Comparison of ENCODE assay signal across 18 cellular contexts in the genomic region with DNA sequence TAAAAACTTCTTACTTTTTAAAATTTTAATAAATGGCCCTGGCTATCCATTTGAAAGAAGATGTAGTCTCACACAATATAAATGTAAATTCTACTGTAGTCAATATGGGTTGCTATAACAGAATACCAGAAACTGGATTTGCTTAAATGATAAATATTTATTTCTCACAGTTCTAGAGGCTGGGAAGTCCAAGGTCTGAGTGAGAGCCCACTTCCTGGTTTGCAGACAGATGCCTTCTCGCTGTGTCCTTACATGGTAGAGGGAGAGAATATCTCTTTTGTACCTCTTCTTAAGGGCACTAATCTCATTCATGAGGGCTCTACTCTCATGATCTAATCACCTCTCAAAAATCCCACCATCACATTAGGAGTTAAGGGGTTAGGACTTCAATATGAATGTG. TPM values are rescaled to one million over a fixed set of nuclear protein-coding genes. Genes with fewer than 3 reads are reported as not detected.
DNase-seq lines count a peak whose midpoint lies in the region; ATAC-seq, FAIRE-seq and TF ChIP-seq lines count a peak whose summit lies in the region.
"Had no signal": no experiment of that assay in that cellular context is flagged by ENCODE, and none has a peak within 500 bp of the region (broad histone marks: within the 10 kb centered on the region; RNA-seq: fewer than 3 reads in every experiment).

No MANE protein-coding gene starts in this region.

- no peaks in the 10 kb centered on the region for H3F3A ChIP-seq in GM23248 (ENCODE audit: insufficient read depth)

- H3K79me2 ChIP-seq in GM23248 (ENCODE audit: insufficient read depth): no peaks in the 10 kb centered on the region
- H3K79me2 ChIP-seq in GM12878 (ENCODE audit: control insufficient read depth, insufficient read depth, low read length): no peaks in the 10 kb centered on the region

- H3K9me3 ChIP-seq in GM23248 (ENCODE audit: low read depth) (no peaks in the 10 kb centered on the region), GM12878 (replicated peaks; ENCODE audit: control insufficient read depth, insufficient read depth, low read length) (no peaks in the 10 kb centered on the region), kidney (ENCODE audit: control insufficient read depth in 1 of 2, low read length in 2 of 2) (no peaks in the 10 kb centered on the region)
- H3K9me3 ChIP-seq: HAP-1 had no signal

- H3K27ac ChIP-seq in GM23248 (no peak overlapping the region), GM12878 (ENCODE audit: control insufficient read depth, insufficient read depth) (no peak overlapping the region), kidney (ENCODE audit: low read depth in 2 of 2, low read length in 2 of 2) (no peak overlapping the region)

- TF ChIP-seq CTCF in GM12878 (IDR thresholded peaks at IDR 0.05 in 2 of 3, conservative IDR thresholded peaks at IDR 0.05 in 1 of 3; ENCODE audit: control insufficient read depth in 2 of 3, extremely low read depth in 1 of 3, insufficient read depth in 1 of 3, low read depth in 3 of 3, low read length in 3 of 3) (no peak), kidney (IDR thresholded peaks at IDR 0.05; ENCODE audit: borderline replicate concordance, extremely low read depth, insufficient read depth) (no peak)

- no peak overlapping the region for H3K4me2 ChIP-seq in GM23248 (ENCODE audit: unreplicated experiment)
- H3K4me2 ChIP-seq in GM12878 (ENCODE audit: control insufficient read depth, insufficient read depth): no peak overlapping the region

- FAIRE-seq in GM18507 (lab: Jason Lieb, UNC) (peak; percentile 12), GM12878 (lab: Jason Lieb, UNC) (no peak), kidney (lab: Jason Lieb, UNC) (no peak)
- FAIRE-seq: GM12892, GM19239, H54 had no signal

- no peak for TF ChIP-seq EP300 in GM12878 (IDR thresholded peaks at IDR 0.05; ENCODE audit: borderline replicate concordance in 1 of 2, control insufficient read depth in 1 of 2, low read depth in 2 of 2, low read length in 2 of 2)

- H3K27me3 ChIP-seq in GM23248 (replicated peaks; ENCODE audit: insufficient read depth) (no peaks in the 10 kb centered on the region), GM12878 (replicated peaks in 1 of 2; ENCODE audit: control insufficient read depth in 2 of 2, insufficient read depth in 2 of 2, low read length in 1 of 2) (no peaks in the 10 kb centered on the region)

- H3K9ac ChIP-seq in GM23248 (no peak overlapping the region), GM12878 (ENCODE audit: control insufficient read depth, insufficient read depth, low read length) (no peak overlapping the region), kidney (ENCODE audit: low read length in 2 of 2) (no peak overlapping the region)

- H3K4me1 ChIP-seq in GM23248 (ENCODE audit: insufficient read depth) (peaks cover 6% of the 10 kb centered on the region; the same call in 1 of the 2 replicates), GM12878 (ENCODE audit: control insufficient read depth, insufficient read depth, low read length) (no peaks in the 10 kb centered on the region), kidney (ENCODE audit: control insufficient read depth in 1 of 2, insufficient read depth in 1 of 2, low read depth in 1 of 2, low read length in 2 of 2) (no peaks in the 10 kb centered on the region)
- H3K4me1 ChIP-seq: HAP-1 had no signal

- H3K9me2 ChIP-seq in GM23248 (ENCODE audit: insufficient read depth): no peaks in the 10 kb centered on the region

- H3K4me3 ChIP-seq in GM23248: no peak overlapping the region
- no peak overlapping the region for H3K4me3 ChIP-seq in GM12878
- no peak overlapping the region for H3K4me3 ChIP-seq in kidney (ENCODE audit: low read length in 2 of 2)
- H3K4me3 ChIP-seq: HAP-1 had no signal

- 56 to 62% methylated on average over 1 of the region's 1 CpG for WGBS in GM23248 (ENCODE audit: low coverage in 1 of 2, low lambda C conversion rate in 2 of 2, missing lambda C conversion rate in 2 of 2), 2 experiments
- WGBS in GM12878 (ENCODE audit: insufficient coverage, insufficient replicate concordance, low lambda C conversion rate, missing lambda C conversion rate): 62% methylated on average over 1 of the region's 1 CpG

- H2AFZ ChIP-seq in GM23248: 0 out of 2 replicates have a peak overlapping the region, but pooled peaks have one; percentile 28
- H2AFZ ChIP-seq in GM12878 (ENCODE audit: control insufficient read depth, low read depth, low read length): peak overlapping the region; percentile 44; the same call in 1 of the 2 replicates

- BruUV-seq in GM12878 (replicated peaks; lab: Mats Ljungman, UMichigan): no TSS peak

- TF ChIP-seq POLR2A in GM12878 (IDR thresholded peaks at IDR 0.05; ENCODE audit: low read depth, low read length): no peak

- no peak for TF ChIP-seq RAD21 in GM12878 (IDR thresholded peaks at IDR 0.05; ENCODE audit: insufficient read depth, low read depth, low read length)

- CTCF ChIA-PET in GM12878 (lab: Yijun Ruan, JAX): no interaction called here

- intact Hi-C loops in GM12878 (cut with micrococcal nuclease; ENCODE audit: unreplicated experiment) (no loop called here), kidney (cut with DNase I) (no loop called here)

- H4K20me1 ChIP-seq in GM23248 (ENCODE audit: insufficient read depth) (no peaks in the 10 kb centered on the region), GM12878 (ENCODE audit: control insufficient read depth, insufficient read depth) (no peaks in the 10 kb centered on the region)

- RAD21 ChIA-PET in GM12878 (lab: Charles Lee; ENCODE audit: unreplicated experiment): no interaction called here

- in situ Hi-C loops in GM23248 (cut with MboI): no loop called here
- in situ Hi-C loops in GM12878 (cut with MboI): no loop called here

- DNase-seq in GM18507 (ENCODE audit: extremely low spot score, insufficient read length, low read depth) (no peak), GM23248 (no peak), GM12878 (ENCODE audit: low read depth, low spot score) (no peak), kidney (no peak), SKM-1 treated with dmso at 0.1 percent for 144 hours (lab: John Stamatoyannopoulos, UW; ENCODE audit: unreplicated experiment) (no peak)
- DNase-seq: C1 segment of cervical spinal cord; Calu3; CD4-positive, alpha-beta memory T cell; COR-L47; DMS53; DMS79 treated with DMSO at 0.1 percent for 48 hours; GF-D8; GOT3 had no signal

- ATAC-seq in GM12878 (no peak), HG02884 (IDR thresholded peaks at IDR 0.05; ENCODE audit: unreplicated experiment) (no peak)

- H3K36me3 ChIP-seq in GM23248 (ENCODE audit: low read depth) (no peaks in the 10 kb centered on the region), GM12878 (ENCODE audit: control insufficient read depth in 2 of 2, insufficient read depth in 2 of 2, low read length in 1 of 2) (peaks cover 2 to 3% of the 10 kb centered on the region in 2 experiments; a peak in 2 of 4 replicates), kidney (ENCODE audit: control insufficient read depth in 1 of 2, insufficient read depth in 2 of 2, low read length in 2 of 2) (no peaks in the 10 kb centered on the region)

- POLR2A ChIA-PET in GM12878 (lab: Charles Lee): no interaction called here

- SMC1A ChIA-PET in GM12878 (lab: Charles Lee; ENCODE audit: uncharacterized antibody, unreplicated experiment): no interaction called here

TF ChIP-seq in GM12878, 131 proteins besides CTCF, POLR2A, EP300 and RAD21:
- TF ChIP-seq TCF12 (IDR thresholded peaks at IDR 0.05; ENCODE audit: low read depth, low read length) (no peak), RFX5 (IDR thresholded peaks at IDR 0.05; ENCODE audit: low read depth, low read length) (no peak), SIN3A (IDR thresholded peaks at IDR 0.05; ENCODE audit: low read depth, low read length) (no peak)

RNA-seq across cellular contexts. Expression of gene EXO1, which starts 35.2 kb away (rescaled TPM):
- 6.2 and 14.2 TPM in 2 replicates for total RNA-seq in GM23248 (2014; rRNA removed; shearing (Covaris generic))
- 6.2 and 6.3 TPM in 2 replicates for polyA plus RNA-seq in GM23248 (2016; fragmentation: Nextera tagmentation; extraction: Ambion mirVana)
- total RNA-seq in GM12878 (2013; cell fraction: nucleolus; rRNA removed): 15.9 and 17.8 TPM in 2 replicates
- 26.5 and 27.6 TPM in 2 replicates for total RNA-seq in GM12878 (2014; rRNA removed)
- total RNA-seq in GM12878 (2014; rRNA removed; fragmentation: Illumina TruSeq; extraction: Trizol): 36.8 and 40.4 TPM in 2 replicates
- 30.4 and 35.0 TPM in 2 replicates for total RNA-seq in GM12878 (2021)
- polyA plus RNA-seq in GM12878 (2011; ENCODE audit: low read depth): 11.2 TPM
- polyA plus RNA-seq in GM12878 (2011; rRNA removed): 18.0 and 24.4 TPM in 2 replicates
- polyA plus RNA-seq in GM12878 (2011; cell fraction: cytosol; rRNA removed): 9.2 and 9.7 TPM in 2 replicates
- 9.8 and 13.4 TPM in 2 replicates for polyA plus RNA-seq in GM12878 (2011; cell fraction: nucleus; rRNA removed)
- polyA plus RNA-seq in GM12878 (2012): 10.8 and 13.4 TPM in 2 replicates
- 33.7 and 40.0 TPM in 2 replicates for polyA plus RNA-seq in GM12878 (2014; fragmentation: Illumina TruSeq; extraction: Trizol)
- polyA plus RNA-seq in GM12878 (2014; fragmentation: Nextera tagmentation; extraction: Ambion mirVana): 10 to 100 TPM in 1 of 2 experiments, 1 to 10 TPM in 1; 8.7 to 17.6 TPM
- polyA plus RNA-seq in GM12878 (2014; rRNA removed): 20.6 and 22.4 TPM in 2 replicates
- 10 to 100 TPM; 37.5 to 43.4 TPM for polyA plus RNA-seq in GM12878 (2016; fragmentation: Nextera tagmentation; extraction: Ambion mirVana)
- polyA minus RNA-seq in GM12878 (2011; rRNA and poly(A)+ RNA removed): 13.9 and 22.9 TPM in 2 replicates
- polyA minus RNA-seq in GM12878 (2011; cell fraction: cytosol; rRNA and poly(A)+ RNA removed): 10.3 and 11.6 TPM in 2 replicates
- polyA minus RNA-seq in GM12878 (2011; cell fraction: nucleus; rRNA and poly(A)+ RNA removed): 9.2 and 16.7 TPM in 2 replicates
- 0.69 TPM for total RNA-seq in kidney
- not detected for polyA plus RNA-seq in kidney (ENCODE audit: insufficient read depth, low read depth, low replicate concordance)
- polyA plus RNA-seq: CD4-positive, alpha-beta memory T cell had no signal
